ENCODE assay signal across 8 cellular contexts in the genomic region with DNA sequence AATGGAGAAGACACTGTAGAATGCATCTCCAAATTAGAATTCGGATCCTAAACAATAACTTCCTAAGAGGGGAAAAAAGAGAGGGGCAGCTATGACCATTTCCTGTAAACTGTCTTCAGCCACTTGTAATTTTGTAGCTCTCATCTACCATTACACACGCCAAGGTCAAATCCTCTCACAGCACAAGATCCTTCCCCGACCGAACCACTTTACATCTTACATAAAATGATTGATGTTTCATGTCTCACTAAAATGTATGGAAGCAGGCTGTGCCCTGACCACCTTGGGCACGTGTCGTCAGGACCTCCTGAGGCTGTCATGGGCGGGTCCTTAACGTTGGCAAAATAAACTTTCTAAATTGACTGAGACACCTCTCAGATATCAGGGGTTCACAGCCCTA. TPM values are rescaled to one million over a fixed set of nuclear protein-coding genes. Genes with fewer than 3 reads are reported as not detected.
DNase-seq lines count a peak whose midpoint lies in the region; ATAC-seq and TF ChIP-seq lines count a peak whose summit lies in the region.

No MANE protein-coding gene starts in this region.

- WGBS in urinary bladder: 3% methylated on average over 8 of the region's 8 CpGs

- ATAC-seq in GM19452 (IDR thresholded peaks at IDR 0.05; ENCODE audit: unreplicated experiment): peak; percentile 23
- ATAC-seq in activated CD4-positive, CD25-positive, alpha-beta regulatory T cell treated with anti-CD3 and anti-CD28 coated beads, Interleukin-2, amount 50 U/mL, for 24 hours: peak; percentile 24 to 34
- peak; percentile 27 to 32 for ATAC-seq in naive B cell (ENCODE audit: low read depth in 2 of 2)

- no peak for DNase-seq in CD14-positive monocyte (ENCODE audit: low spot score)
- DNase-seq in NAMALWA (ENCODE audit: low spot score): peak; percentile 51
- peak; percentile 62 for DNase-seq in naive B cell
- DNase-seq in germinal center (ENCODE audit: low spot score): no peak

- H3K4me3 ChIP-seq in duodenal mucosa (ENCODE audit: low read depth in 1 of 2, low read length in 2 of 2) (peak overlapping the region; percentile 35 to 48), urinary bladder (ENCODE audit: low read depth, low read length) (no peak overlapping the region)

- H3K4me1 Mint-ChIP-seq in CD14-positive monocyte (peaks cover 11% of the 10 kb centered on the region), naive B cell (peaks cover 10 to 22% (median 15%) of the 10 kb centered on the region in 3 donors)

- no peaks in the 10 kb centered on the region for H3K27me3 ChIP-seq in duodenal mucosa (ENCODE audit: control insufficient read depth in 1 of 2, insufficient read depth in 2 of 2, low read length in 2 of 2)

- peak overlapping the region; percentile 59 for H3K27ac ChIP-seq in duodenal mucosa (ENCODE audit: low read depth, low read length)
- peak overlapping the region; percentile 83 for H3K27ac ChIP-seq in urinary bladder (ENCODE audit: low read depth)

- peaks cover 11 to 16% of the 10 kb centered on the region in 2 donors for H3K4me1 ChIP-seq in duodenal mucosa (ENCODE audit: control insufficient read depth in 1 of 2, insufficient read depth in 2 of 2, low read length in 2 of 2)
- no peaks in the 10 kb centered on the region for H3K4me1 ChIP-seq in urinary bladder (ENCODE audit: insufficient read depth)

- no peaks in the 10 kb centered on the region for H3K9me3 Mint-ChIP-seq in CD14-positive monocyte
- no peaks in the 10 kb centered on the region for H3K9me3 Mint-ChIP-seq in naive B cell

- H3K36me3 Mint-ChIP-seq in CD14-positive monocyte (no peaks in the 10 kb centered on the region), naive B cell (no peaks in the 10 kb centered on the region)

- peak overlapping the region; percentile 67 to 79 for H3K4me3 Mint-ChIP-seq in CD14-positive monocyte
- peak overlapping the region; percentile 82 to 93 (median 86) for H3K4me3 Mint-ChIP-seq in naive B cell

- intact Hi-C loops in CD14-positive monocyte (cut with micrococcal nuclease): no loop called here

- no peak for TF ChIP-seq CTCF in CD14-positive monocyte (IDR thresholded peaks at IDR 0.05)

- peak overlapping the region; percentile 89 to 96 (median 94) for H3K27ac Mint-ChIP-seq in CD14-positive monocyte
- peak overlapping the region; percentile 95 to 99 (median 98) for H3K27ac Mint-ChIP-seq in naive B cell

- peak overlapping the region in 1 of 2 donors; percentile 22 for H3K9ac ChIP-seq in duodenal mucosa (ENCODE audit: low read depth in 1 of 2, low read length in 2 of 2)

- no peaks in the 10 kb centered on the region for H3K36me3 ChIP-seq in duodenal mucosa (ENCODE audit: control insufficient read depth in 1 of 2, insufficient read depth in 2 of 2, low read length in 2 of 2)
- H3K36me3 ChIP-seq in urinary bladder (ENCODE audit: insufficient read depth): no peaks in the 10 kb centered on the region

- H3K9me3 ChIP-seq in duodenal mucosa (ENCODE audit: control insufficient read depth in 1 of 2, low read length in 2 of 2): no peaks in the 10 kb centered on the region

- peaks cover 0 to 4% (median 1%) of the 10 kb centered on the region in 3 donors for H3K27me3 Mint-ChIP-seq in CD14-positive monocyte (ENCODE audit: low read depth in 3 of 3)
- H3K27me3 Mint-ChIP-seq in naive B cell: peaks cover 0 to 4% (median 0%) of the 10 kb centered on the region in 3 donors

RNA-seq across cellular contexts. Expression of a gene that starts 24.1 kb away (rescaled TPM):
- 10 to 100 TPM; 15.5 to 18.1 TPM for polyA plus RNA-seq in CD14-positive monocyte
- 10 to 100 TPM; 15.0 to 35.3 (median 28.1) TPM for polyA plus RNA-seq in naive B cell (ENCODE audit: low read depth in 6 of 6)
- 16.8 TPM for total RNA-seq in urinary bladder
- 28.1 TPM for polyA plus RNA-seq in urinary bladder

Comparison
In these comparisons a context has a peak if more than half of its experiments do, and no peak if none do; other contexts are left out.
1. DNase-seq: peak in NAMALWA (single experiment) and naive B cell (single experiment); none in CD14-positive monocyte (single experiment) and germinal center (single experiment).
2. Peak in every context shown above with its lines, with median percentiles within 50 percentile points of each other: ATAC-seq.